ENCODE assay signal across 22 cellular contexts in the genomic region with DNA sequence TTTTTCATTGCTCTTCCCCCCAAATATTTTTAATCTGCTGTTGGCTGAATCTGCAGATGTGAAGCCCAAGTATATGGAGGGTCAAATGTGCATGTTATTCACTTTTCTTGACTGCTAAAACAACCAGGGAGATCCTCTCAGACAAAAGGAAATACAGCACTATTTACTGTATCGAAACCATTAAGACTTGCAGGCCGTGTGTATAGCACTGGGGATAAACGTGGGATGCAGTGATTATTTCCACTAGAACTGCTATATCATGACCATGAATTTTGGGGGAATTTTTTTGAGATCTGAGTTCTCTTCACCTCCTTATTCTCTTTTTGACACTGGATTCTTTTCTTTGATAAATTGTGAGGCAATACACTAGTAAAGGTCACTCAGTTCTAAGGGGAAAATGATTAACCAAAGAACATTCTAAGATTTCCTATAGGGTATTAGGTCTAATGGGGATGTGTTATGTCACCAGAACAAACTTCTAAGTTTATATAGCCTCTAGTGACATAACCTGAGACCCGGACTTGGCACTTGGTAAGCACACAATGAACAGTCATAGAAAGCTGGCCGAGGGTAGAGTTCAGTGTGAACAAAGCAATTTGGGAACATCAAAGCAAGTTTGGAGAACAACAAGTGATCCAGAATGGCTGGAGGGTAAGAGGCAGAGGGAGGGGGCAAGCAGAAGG. TPM values are rescaled to one million over a fixed set of nuclear protein-coding genes. Genes with fewer than 3 reads are reported as not detected.
"Had no signal": no experiment of that assay in that cellular context is flagged by ENCODE, and none has a peak within 500 bp of the region (broad histone marks: within the 10 kb centered on the region; RNA-seq: fewer than 3 reads in every experiment).

No MANE protein-coding gene starts in this region.

- H3K36me3 ChIP-seq: left lung, lower lobe of right lung, neural progenitor cell, ovary, right atrium auricular region, suprapubic skin, thyroid gland, uterus had no signal

- DNase-seq: cortex of kidney; dorsolateral prefrontal cortex; effector CD8-positive, alpha-beta T cell; foreskin melanocyte; head of caudate nucleus; hippocampal formation; kidney glomerular epithelial cell; left lung; lower lobe of right lung; nucleus accumbens; ovary; stimulated activated CD4-positive, alpha-beta T cell treated with anti-CD3 and anti-CD28 coated beads, Interleukin-2, amount 100 ng/mL, for 48 hours; stimulated activated naive CD4-positive, alpha-beta T cell treated with Interleukin-2 at 50 U/mL for 16 hours; thyroid gland; uterus had no signal

- H3K4me1 ChIP-seq: left lung, lower lobe of right lung, neural progenitor cell, right atrium auricular region, suprapubic skin, thyroid gland, uterus had no signal

- H3K27ac ChIP-seq: dorsolateral prefrontal cortex, left lung, lower lobe of right lung, neural progenitor cell, ovary, right atrium auricular region, suprapubic skin, thyroid gland, uterus had no signal

- H3K4me2 ChIP-seq: neural progenitor cell, smooth muscle cell had no signal

- H2AFZ ChIP-seq: neural progenitor cell had no signal

- H3K27me3 ChIP-seq: neural progenitor cell, ovary, right atrium auricular region, suprapubic skin, thyroid gland, uterus had no signal

- H3K4me3 ChIP-seq: dorsolateral prefrontal cortex, left lung, lower lobe of right lung, neural progenitor cell, ovary, right atrium auricular region, smooth muscle cell, suprapubic skin, thyroid gland, uterus had no signal

- H3K9ac ChIP-seq: neural progenitor cell had no signal

- H3K9me3 ChIP-seq: left lung, lower lobe of right lung, ovary, right atrium auricular region, suprapubic skin, thyroid gland, uterus had no signal

RNA-seq across cellular contexts. Expression of a gene that starts 14.9 kb away (rescaled TPM):
- total RNA-seq: dorsolateral prefrontal cortex; mesothelial cell of epicardium; natural killer cell treated with Interleukin-12 subunit alpha and Interleukin-12 subunit beta and Interleukin-15 and Interleukin-18, amount 100 ng/mL, for 72 hours; posterior vena cava; right atrium auricular region; smooth muscle cell; uterus had no signal
- polyA plus RNA-seq: ovary, smooth muscle cell had no signal

RNA-seq across cellular contexts. Expression of a gene that starts 16.4 kb away (rescaled TPM):
- total RNA-seq: dorsolateral prefrontal cortex; left lung; lower lobe of right lung; mesothelial cell of epicardium; natural killer cell treated with Interleukin-12 subunit alpha and Interleukin-12 subunit beta and Interleukin-15 and Interleukin-18, amount 100 ng/mL, for 72 hours; ovary; posterior vena cava; right atrium auricular region; smooth muscle cell; uterus had no signal
- polyA plus RNA-seq: ovary, smooth muscle cell had no signal

RNA-seq across cellular contexts. Expression of a gene that starts 26.7 kb away (rescaled TPM):
- total RNA-seq: dorsolateral prefrontal cortex; left lung; lower lobe of right lung; mesothelial cell of epicardium; natural killer cell treated with Interleukin-12 subunit alpha and Interleukin-12 subunit beta and Interleukin-15 and Interleukin-18, amount 100 ng/mL, for 72 hours; posterior vena cava; right atrium auricular region; smooth muscle cell; uterus had no signal
- polyA plus RNA-seq: ovary, smooth muscle cell had no signal

RNA-seq across cellular contexts. Expression of a gene that starts 32.5 kb away (rescaled TPM):
- total RNA-seq: mesothelial cell of epicardium; natural killer cell treated with Interleukin-12 subunit alpha and Interleukin-12 subunit beta and Interleukin-15 and Interleukin-18, amount 100 ng/mL, for 72 hours; ovary; posterior vena cava; right atrium auricular region; smooth muscle cell; uterus had no signal
- polyA plus RNA-seq: ovary, smooth muscle cell had no signal

RNA-seq across cellular contexts. Expression of a gene that starts 32.9 kb away (rescaled TPM):
- total RNA-seq: lower lobe of right lung; mesothelial cell of epicardium; natural killer cell treated with Interleukin-12 subunit alpha and Interleukin-12 subunit beta and Interleukin-15 and Interleukin-18, amount 100 ng/mL, for 72 hours; ovary; posterior vena cava; right atrium auricular region; smooth muscle cell; suprapubic skin; uterus had no signal
- polyA plus RNA-seq: ovary, smooth muscle cell had no signal
